Comparison of ENCODE assay signal across 9 cellular contexts in the genomic region with DNA sequence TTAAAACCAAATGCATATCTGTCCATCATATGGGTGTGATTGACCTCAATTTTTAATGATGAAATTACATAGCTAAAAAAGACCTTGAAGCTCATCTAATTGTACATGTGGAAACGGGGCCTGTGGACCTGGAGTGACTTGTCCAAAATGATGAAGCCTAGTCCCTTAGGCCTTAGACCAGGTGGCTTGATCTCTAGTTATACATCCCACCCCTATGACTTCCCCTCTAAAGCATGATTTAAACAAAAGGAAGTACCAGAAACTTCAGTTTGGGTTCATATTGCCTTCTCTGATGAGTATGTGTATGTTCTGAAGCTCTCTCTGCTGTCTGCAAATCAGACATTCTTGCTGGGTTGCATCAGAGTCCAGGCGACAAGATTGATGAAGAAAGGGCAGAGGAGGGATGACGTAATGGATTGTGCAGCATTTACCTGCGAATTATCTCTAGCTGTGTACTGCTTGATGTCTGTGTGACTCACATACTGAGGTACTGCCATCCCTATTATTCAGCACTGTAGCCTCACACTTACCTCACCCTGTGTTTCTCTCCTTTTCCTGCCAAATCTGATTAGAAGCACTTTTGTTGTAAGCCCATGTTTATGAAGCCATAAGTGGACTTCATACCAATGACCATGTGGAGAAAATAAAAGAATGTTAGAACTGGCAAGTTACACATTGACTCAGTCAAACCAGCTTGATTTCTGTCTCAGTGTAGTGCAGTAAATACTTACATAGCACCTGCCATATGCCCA.
DNase-seq lines count a peak whose midpoint lies in the region; ATAC-seq, FAIRE-seq and TF ChIP-seq lines count a peak whose summit lies in the region.
"Had no signal": no experiment of that assay in that cellular context is flagged by ENCODE, and none has a peak within 500 bp of the region (broad histone marks: within the 10 kb centered on the region; RNA-seq: fewer than 3 reads in every experiment).

No MANE protein-coding gene starts in this region.

- H3K9ac ChIP-seq in K562 (ENCODE audit: insufficient read depth in 1 of 2, low read depth in 2 of 2, low read length in 2 of 2): no peak overlapping the region

- no peaks in the 10 kb centered on the region for H3K9me1 ChIP-seq in K562 (ENCODE audit: control insufficient read depth, insufficient read depth, low read length)

- TF ChIP-seq CTCF in AG09309 (IDR thresholded peaks at IDR 0.05; ENCODE audit: control insufficient read depth, insufficient read depth, low read depth, low read length, missing control alignments): no peak
- no peak for TF ChIP-seq CTCF in K562 (IDR thresholded peaks at IDR 0.05 in 2 of 3, conservative IDR thresholded peaks at IDR 0.05 in 1 of 3; ENCODE audit: insufficient read depth in 2 of 3, low read depth in 1 of 3, low read length in 3 of 3)
- no peak for TF ChIP-seq CTCF in lower lobe of right lung (IDR thresholded peaks at IDR 0.05)
- TF ChIP-seq CTCF in CD8-positive, alpha-beta T cell (IDR thresholded peaks at IDR 0.05): no peak

- no peak for TF ChIP-seq POLR2A in K562 (conservative IDR thresholded peaks at IDR 0.05)

- no peaks in the 10 kb centered on the region; the same call in 2 of the 3 replicates for H3K79me2 ChIP-seq in K562 (ENCODE audit: control insufficient read depth, insufficient read depth, low read length)

- H3K4me2 ChIP-seq in K562 (ENCODE audit: insufficient read depth, low read length): no peak overlapping the region; the same call in 1 of the 2 replicates

- DNase-seq in AG09309 (ENCODE audit: low read depth) (peak; percentile 80), HT-29 (ENCODE audit: low spot score) (peak; percentile 90), K562 (ENCODE audit: extremely low read depth in 1 of 4, low spot score in 3 of 4) (peak in 2 of 4 experiments; percentile 13 to 40), lower lobe of right lung (no peak), SKM-1 (lab: John Stamatoyannopoulos, UW; ENCODE audit: unreplicated experiment) (no peak)
- no peak for DNase-seq in CD8-positive, alpha-beta T cell
- no peak for DNase-seq in activated CD4-positive, alpha-beta T cell treated with anti-CD3 and anti-CD28 coated beads for 4 hours
- DNase-seq in activated T-cell treated with anti-CD3 and anti-CD28 coated beads, Interleukin-2, amount 50 U/mL, for 24 hours: no peak

- H3K4me1 Mint-ChIP-seq in CD8-positive, alpha-beta T cell (ENCODE audit: low read depth): no peaks in the 10 kb centered on the region
- H3K4me1 Mint-ChIP-seq in activated T-cell treated with anti-CD3 and anti-CD28 coated beads, Interleukin-2, amount 50 U/mL, for 24 hours (ENCODE audit: low read depth): peaks cover 11% of the 10 kb centered on the region

- H3K4me3 ChIP-seq in AG09309 (ENCODE audit: control insufficient read depth, low read depth, low read length): no peak overlapping the region
- H3K4me3 ChIP-seq in K562: no peak overlapping the region
- no peak overlapping the region for H3K4me3 ChIP-seq in lower lobe of right lung
- no peak overlapping the region for H3K4me3 ChIP-seq in CD8-positive, alpha-beta T cell (ENCODE audit: low read depth, low read length)
- H3K4me3 ChIP-seq: Peyer's patch had no signal

- in situ Hi-C loops in K562 (cut with MboI): no loop called here

- no peak overlapping the region for H3K27ac Mint-ChIP-seq in CD8-positive, alpha-beta T cell
- H3K27ac Mint-ChIP-seq in activated T-cell treated with anti-CD3 and anti-CD28 coated beads, Interleukin-2, amount 50 U/mL, for 24 hours: no peak overlapping the region

- H3K4me3 Mint-ChIP-seq in CD8-positive, alpha-beta T cell: no peak overlapping the region
- no peak overlapping the region for H3K4me3 Mint-ChIP-seq in activated T-cell treated with anti-CD3 and anti-CD28 coated beads, Interleukin-2, amount 50 U/mL, for 24 hours

- H3K27ac ChIP-seq in K562 (ENCODE audit: extremely low read depth, low read depth, low read length): no peak overlapping the region
- no peak overlapping the region for H3K27ac ChIP-seq in lower lobe of right lung
- no peak overlapping the region for H3K27ac ChIP-seq in CD8-positive, alpha-beta T cell (ENCODE audit: low read depth, low read length)

- H3K9me3 Mint-ChIP-seq in CD8-positive, alpha-beta T cell: no peaks in the 10 kb centered on the region
- H3K9me3 Mint-ChIP-seq in activated T-cell treated with anti-CD3 and anti-CD28 coated beads, Interleukin-2, amount 50 U/mL, for 24 hours: no peaks in the 10 kb centered on the region

- H3K9me3 ChIP-seq in K562 (replicated peaks; ENCODE audit: control insufficient read depth, insufficient read depth, low read depth, low read length) (no peaks in the 10 kb centered on the region), lower lobe of right lung (no peaks in the 10 kb centered on the region)
- H3K9me3 ChIP-seq in CD8-positive, alpha-beta T cell (ENCODE audit: low read length): no peaks in the 10 kb centered on the region
- H3K9me3 ChIP-seq: Peyer's patch had no signal

- intact Hi-C loops in K562 (cut with micrococcal nuclease): loop anchor here (10.0 kb wide), 2 partner anchors 62 to 158 kb away; no protein-coding TSS in a partner anchor
- intact Hi-C loops in lower lobe of right lung (cut with DNase I): no loop called here
- intact Hi-C loops in CD8-positive, alpha-beta T cell (cut with DNase I, micrococcal nuclease): no loop called here

- BruUV-seq in K562 (replicated peaks; lab: Mats Ljungman, UMichigan): no TSS peak

- 0 out of 2 replicates have a peak, but pooled peaks cover 4% of the 10 kb centered on the region for H4K20me1 ChIP-seq in K562 (replicated peaks; ENCODE audit: control insufficient read depth, insufficient read depth, low read length)

- ATAC-seq in K562: peak; percentile 87
- peak; percentile 86 to 95 for ATAC-seq in lower lobe of right lung
- ATAC-seq in CD8-positive, alpha-beta T cell: no peak

- H3K36me3 Mint-ChIP-seq in CD8-positive, alpha-beta T cell: peaks cover 2% of the 10 kb centered on the region
- H3K36me3 Mint-ChIP-seq in activated T-cell treated with anti-CD3 and anti-CD28 coated beads, Interleukin-2, amount 50 U/mL, for 24 hours (ENCODE audit: low read depth): peaks cover 7% of the 10 kb centered on the region

- FAIRE-seq in K562 (lab: Jason Lieb, UNC): no peak

- CTCF ChIA-PET in K562 (lab: Yijun Ruan, JAX; ENCODE audit: low intra/inter-chr PET ratio): no interaction called here
- CTCF ChIA-PET in CD8-positive, alpha-beta T cell (lab: Charles Lee): no interaction called here

- H2AFZ ChIP-seq in K562 (ENCODE audit: low read depth, low read length): no peak overlapping the region

- H3K36me3 ChIP-seq in K562 (ENCODE audit: control insufficient read depth, insufficient read depth, low read length): no peaks in the 10 kb centered on the region
- no peaks in the 10 kb centered on the region for H3K36me3 ChIP-seq in lower lobe of right lung
- no peaks in the 10 kb centered on the region for H3K36me3 ChIP-seq in CD8-positive, alpha-beta T cell (ENCODE audit: insufficient read depth, low read length)
- H3K36me3 ChIP-seq: Peyer's patch had no signal

- H3K4me1 ChIP-seq in K562 (replicated peaks in 1 of 2; ENCODE audit: control insufficient read depth in 2 of 2, insufficient read depth in 2 of 2, low read length in 2 of 2) (peaks cover 0 to 7% of the 10 kb centered on the region in 2 experiments; a peak in 2 of 5 replicates), lower lobe of right lung (peaks cover 24% of the 10 kb centered on the region)
- H3K4me1 ChIP-seq in CD8-positive, alpha-beta T cell (ENCODE audit: insufficient read depth, low read length): no peaks in the 10 kb centered on the region

- no peak for TF ChIP-seq EP300 in K562 (IDR thresholded peaks at IDR 0.05; ENCODE audit: low read length)

- H3K27me3 ChIP-seq in K562 (ENCODE audit: control insufficient read depth in 2 of 2, insufficient read depth in 2 of 2, low read length in 2 of 2) (no peaks in the 10 kb centered on the region), lower lobe of right lung (ENCODE audit: low read depth) (no peaks in the 10 kb centered on the region)
- H3K27me3 ChIP-seq in CD8-positive, alpha-beta T cell (ENCODE audit: insufficient read depth, low read length): no peaks in the 10 kb centered on the region
- H3K27me3 ChIP-seq: Peyer's patch had no signal

- POLR2A ChIA-PET in K562 (lab: Yijun Ruan, JAX): interaction anchor here (0.8 kb wide), 1 partner anchor 25 kb away, joined by 4 read pairs; no protein-coding TSS in a partner anchor
- POLR2A ChIA-PET in CD8-positive, alpha-beta T cell (lab: Charles Lee): no interaction called here

- WGBS in K562 (ENCODE audit: insufficient coverage, low coverage, missing lambda C conversion rate): 29% methylated on average over 4 of the region's 4 CpGs

- no peaks in the 10 kb centered on the region for H3K27me3 Mint-ChIP-seq in CD8-positive, alpha-beta T cell (ENCODE audit: low read depth)
- no peaks in the 10 kb centered on the region for H3K27me3 Mint-ChIP-seq in activated T-cell treated with anti-CD3 and anti-CD28 coated beads, Interleukin-2, amount 50 U/mL, for 24 hours

- no peak for TF ChIP-seq RAD21 in K562 (CRISPR knock-in tag; conservative IDR thresholded peaks at IDR 0.05 in 1 of 2, IDR thresholded peaks at IDR 0.05 in 1 of 2)

TF ChIP-seq in K562, 482 proteins besides CTCF, POLR2A, EP300 and RAD21 (continues in another document):
- TF ChIP-seq HMG20A (CRISPR knock-in tag; conservative IDR thresholded peaks at IDR 0.05) (no peak), BRCA1 (IDR thresholded peaks at IDR 0.05) (no peak), BRCA1 (CRISPR knock-in tag; IDR thresholded peaks at IDR 0.05) (no peak), FOSL1 (tag; conservative IDR thresholded peaks at IDR 0.05) (peak; percentile 57), NELFE (IDR thresholded peaks at IDR 0.05; ENCODE audit: insufficient read depth, insufficient read length) (no peak), ATF7 (IDR thresholded peaks at IDR 0.05) (peak; percentile 98), POLR2H (tag; IDR thresholded peaks at IDR 0.05; ENCODE audit: low read depth) (no peak), SMARCA5 (IDR thresholded peaks at IDR 0.05) (no peak), POLR3G (IDR thresholded peaks at IDR 0.05; ENCODE audit: extremely low read depth, insufficient read length, insufficient replicate concordance) (no peak), CREM (IDR thresholded peaks at IDR 0.05; ENCODE audit: low read depth) (peak; percentile 76), TCF3 (CRISPR knock-in tag; IDR thresholded peaks at IDR 0.05) (no peak), CTBP1 (IDR thresholded peaks at IDR 0.05; ENCODE audit: borderline replicate concordance) (peak; percentile 91), FOXA3 (CRISPR knock-in tag; conservative IDR thresholded peaks at IDR 0.05 in 1 of 2, IDR thresholded peaks at IDR 0.05 in 1 of 2) (no peak), NR1H2 (CRISPR knock-in tag; IDR thresholded peaks at IDR 0.05) (no peak), DIDO1 (tag; IDR thresholded peaks at IDR 0.05; ENCODE audit: low read depth) (no peak), KHSRP (IDR thresholded peaks at IDR 0.05) (no peak), ZNF79 (CRISPR knock-in tag; IDR thresholded peaks at IDR 0.05; ENCODE audit: low read depth) (no peak), BDP1 (IDR thresholded peaks at IDR 0.05; ENCODE audit: insufficient read depth, insufficient read length) (no peak), POU5F1 (IDR thresholded peaks at IDR 0.05; ENCODE audit: borderline replicate concordance, low read depth, low read length, partially characterized antibody) (no peak), ELF1 (tag; IDR thresholded peaks at IDR 0.05) (no peak)

Comparison
In these comparisons a context has a peak if more than half of its experiments do, and no peak if none do; other contexts are left out.
1. DNase-seq: peak in AG09309 (single experiment) and HT-29 (single experiment); none in lower lobe of right lung (single experiment), CD8-positive, alpha-beta T cell (0 of 7), activated CD4-positive, alpha-beta T cell treated with anti-CD3 and anti-CD28 coated beads for 4 hours (0 of 2), activated T-cell treated with anti-CD3 and anti-CD28 coated beads, Interleukin-2, amount 50 U/mL, for 24 hours (single experiment) and SKM-1 (single experiment).